Comparison of ENCODE assay signal across 18 cellular contexts in genomic region chr1:194658090-194658439, GRCh38.
DNase-seq lines count a peak whose midpoint lies in the region; ATAC-seq and TF ChIP-seq lines count a peak whose summit lies in the region.
"Had no signal": no experiment of that assay in that cellular context is flagged by ENCODE, and none has a peak within 500 bp of the region (broad histone marks: within the 10 kb centered on the region; RNA-seq: fewer than 3 reads in every experiment).

No MANE protein-coding gene starts in this region.

- peak; percentile 72 for ATAC-seq in GM19463 (IDR thresholded peaks at IDR 0.05; ENCODE audit: unreplicated experiment)

- no peak for TF ChIP-seq POLR2A in thyroid gland (IDR thresholded peaks at IDR 0.05)

- no peaks in the 10 kb centered on the region for H3K36me3 ChIP-seq in KMS-11 (ENCODE audit: insufficient read depth)
- no peaks in the 10 kb centered on the region for H3K36me3 ChIP-seq in thyroid gland
- H3K36me3 ChIP-seq: esophagus squamous epithelium, suprapubic skin had no signal

- peaks cover 12% of the 10 kb centered on the region for H3K4me1 ChIP-seq in KMS-11 (ENCODE audit: low read depth, poor library complexity, severe bottlenecking)
- no peaks in the 10 kb centered on the region for H3K4me1 ChIP-seq in thyroid gland
- H3K4me1 ChIP-seq: esophagus squamous epithelium, suprapubic skin had no signal

- H3K4me3 ChIP-seq in KMS-11 (IDR thresholded peaks at IDR 0.05; ENCODE audit: insufficient read depth, low read depth, low read length) (no peak overlapping the region), skeletal muscle cell (ENCODE audit: low read depth, low read length) (no peak overlapping the region), thyroid gland (replicated peaks in 1 of 3) (no peak overlapping the region)
- H3K4me3 ChIP-seq: esophagus squamous epithelium, suprapubic skin had no signal

- H3K79me2 ChIP-seq in KMS-11 (ENCODE audit: insufficient read depth, low read depth): no peaks in the 10 kb centered on the region

- TF ChIP-seq CTCF in KMS-11 (conservative IDR thresholded peaks at IDR 0.05; ENCODE audit: low read depth, low read length): no peak
- no peak for TF ChIP-seq CTCF in thyroid gland (IDR thresholded peaks at IDR 0.05)
- no peak for TF ChIP-seq CTCF in CD14-positive monocyte (IDR thresholded peaks at IDR 0.05)

- 96 to 100% methylated on average over 1 of the region's 1 CpG for WGBS in thyroid gland, 2 donors

- no peaks in the 10 kb centered on the region for H3K36me3 Mint-ChIP-seq in CD14-positive monocyte
- H3K36me3 Mint-ChIP-seq: brain had no signal

- no peaks in the 10 kb centered on the region for H3K27me3 ChIP-seq in KMS-11 (ENCODE audit: insufficient read depth, low read depth)
- no peaks in the 10 kb centered on the region for H3K27me3 ChIP-seq in thyroid gland
- H3K27me3 ChIP-seq: esophagus squamous epithelium, suprapubic skin had no signal

- no peaks in the 10 kb centered on the region for H3K4me1 Mint-ChIP-seq in CD14-positive monocyte
- H3K4me1 Mint-ChIP-seq: brain, neural crest cell had no signal

- peak overlapping the region; percentile 20 for H3K4me2 ChIP-seq in KMS-11

- H4K20me1 ChIP-seq in KMS-11 (ENCODE audit: insufficient read depth): no peaks in the 10 kb centered on the region

- H3K9me3 ChIP-seq in thyroid gland: no peaks in the 10 kb centered on the region
- H3K9me3 ChIP-seq: esophagus squamous epithelium had no signal

- peaks cover 0 to 2% (median 0%) of the 10 kb centered on the region in 3 donors for H3K27me3 Mint-ChIP-seq in CD14-positive monocyte (ENCODE audit: low read depth in 3 of 3)

- peak overlapping the region; percentile 7; the same call in 1 of the 2 replicates for H2AFZ ChIP-seq in KMS-11 (ENCODE audit: low read depth)

- peak overlapping the region; percentile 16; the same call in 1 of the 2 replicates for H3K27ac ChIP-seq in KMS-11
- no peak overlapping the region for H3K27ac ChIP-seq in thyroid gland
- H3K27ac ChIP-seq: esophagus squamous epithelium, suprapubic skin had no signal

- no peak overlapping the region for H3K4me3 Mint-ChIP-seq in CD14-positive monocyte
- H3K4me3 Mint-ChIP-seq: brain, neural crest cell had no signal

- DNase-seq in amniotic epithelial cell (ENCODE audit: low read depth) (peak; percentile 55), skeletal muscle cell (ENCODE audit: low read depth) (peak; percentile 10), thyroid gland (no peak), CD14-positive monocyte (ENCODE audit: low spot score) (no peak), middle frontal gyrus (ENCODE audit: extremely low spot score, low spot score) (no peak)
- DNase-seq: activated CD8-positive, alpha-beta memory T cell treated with anti-CD3 and anti-CD28 coated beads, Interleukin-2, amount 50 U/mL, for 48 hours; DND-41; esophagus squamous epithelium; kidney; NCI-H1048; NCI-H82; stimulated activated CD4-positive, alpha-beta T cell treated with anti-CD3 and anti-CD28 coated beads, Interleukin-2, amount 100 ng/mL, for 48 hours; T-helper 9 cell had no signal

- no peak overlapping the region for H3K27ac Mint-ChIP-seq in CD14-positive monocyte
- H3K27ac Mint-ChIP-seq: brain had no signal

- intact Hi-C loops in thyroid gland (cut with DNase I) (no loop called here), CD14-positive monocyte (cut with micrococcal nuclease) (no loop called here)

- H3K9ac ChIP-seq in KMS-11: no peak overlapping the region

- H3K9me3 Mint-ChIP-seq in CD14-positive monocyte: peaks cover 3 to 13% (median 5%) of the 10 kb centered on the region in 7 donors
- H3K9me3 Mint-ChIP-seq: neural crest cell had no signal

Comparison
In these comparisons a context has a peak if more than half of its experiments do, and no peak if none do; other contexts are left out.
1. DNase-seq: peak in amniotic epithelial cell (single experiment) and skeletal muscle cell (single experiment); none in thyroid gland (0 of 2), CD14-positive monocyte (single experiment) and middle frontal gyrus (single experiment).